In genomic region chr10:26733750-26734568, GRCh38 we compare ENCODE assay signal across 11 cellular contexts. TPM values are rescaled to one million over a fixed set of nuclear protein-coding genes. Genes with fewer than 3 reads are reported as not detected.
DNase-seq lines count a peak whose midpoint lies in the region; ATAC-seq and TF ChIP-seq lines count a peak whose summit lies in the region.
"Had no signal": no experiment of that assay in that cellular context is flagged by ENCODE, and none has a peak within 500 bp of the region (broad histone marks: within the 10 kb centered on the region; RNA-seq: fewer than 3 reads in every experiment).

No MANE protein-coding gene starts in this region.

- H3K9me2 ChIP-seq in GM23338 (ENCODE audit: insufficient read depth): no peaks in the 10 kb centered on the region

- ATAC-seq in GM23338 (peak; percentile 86), HG03159 (IDR thresholded peaks at IDR 0.05; ENCODE audit: unreplicated experiment) (no peak)
- ATAC-seq: natural killer cell treated with Interleukin-12 subunit alpha and Interleukin-12 subunit beta and Interleukin-15 and Interleukin-18, amount 100 ng/mL, for 72 hours had no signal

- no peaks in the 10 kb centered on the region for H3K79me2 ChIP-seq in GM23338 (replicated peaks; ENCODE audit: insufficient read depth)

- H3K36me3 Mint-ChIP-seq in GM23338 (ENCODE audit: low read depth): peaks cover 63% of the 10 kb centered on the region

- H3K36me3 ChIP-seq in GM23338 (ENCODE audit: insufficient read depth) (peaks cover 8% of the 10 kb centered on the region; the same call in 1 of the 2 replicates), Peyer's patch (peaks cover 0 to 36% (median 0%) of the 10 kb centered on the region in 3 donors), iPS-18a (ENCODE audit: control insufficient read depth, low read depth, low read length) (peaks cover 63% of the 10 kb centered on the region)

- peak overlapping the region; percentile 91 for H3K27ac Mint-ChIP-seq in GM23338

- no peaks in the 10 kb centered on the region for H3K9me3 ChIP-seq in Peyer's patch
- no peaks in the 10 kb centered on the region for H3K9me3 ChIP-seq in iPS-18a (ENCODE audit: control insufficient read depth, low read depth, low read length)

- H3K4me1 Mint-ChIP-seq in GM23338: peaks cover 13% of the 10 kb centered on the region; the same call in 2 of the 3 replicates
- H3K4me1 Mint-ChIP-seq: central memory CD8-positive, alpha-beta T cell had no signal

- H3K27ac ChIP-seq in GM23338 (ENCODE audit: low read depth) (no peak overlapping the region; the same call in 1 of the 2 replicates), Peyer's patch (peak overlapping the region in 2 of 4 donors; percentile 64 to 65), iPS-18a (ENCODE audit: low read length) (peak overlapping the region; percentile 15)

- H2AFZ ChIP-seq in GM23338: no peak overlapping the region

- TF ChIP-seq POLR2A in Peyer's patch (IDR thresholded peaks at IDR 0.05) (no peak), erythroblast (IDR thresholded peaks at IDR 0.05; ENCODE audit: low read length) (no peak)

- no peaks in the 10 kb centered on the region for H3K27me3 ChIP-seq in GM23338 (ENCODE audit: insufficient read depth)
- H3K27me3 ChIP-seq in Peyer's patch: no peaks in the 10 kb centered on the region
- H3K27me3 ChIP-seq in iPS-18a (ENCODE audit: control insufficient read depth, insufficient read depth, low read length): no peaks in the 10 kb centered on the region

- no peak for TF ChIP-seq CTCF in GM23338 (conservative IDR thresholded peaks at IDR 0.05; ENCODE audit: low read depth in 2 of 2)
- no peak for TF ChIP-seq CTCF in Peyer's patch (IDR thresholded peaks at IDR 0.05)

- DNase-seq in GM23338 (ENCODE audit: low spot score) (peak; percentile 46), Peyer's patch (peak in 2 of 3 donors; percentile 79 to 85), pons (ENCODE audit: low spot score) (peak; percentile 80), kidney tubule cell (ENCODE audit: low spot score) (no peak), erythroblast (lab: John Stamatoyannopoulos, UW) (no peak), NCI-H1105 treated with DMSO at 0.1 percent for 48 hours (lab: John Stamatoyannopoulos, UW) (no peak)
- DNase-seq: NCI-H1092 treated with DMSO at 0.1 percent for 48 hours had no signal

- peak overlapping the region; percentile 15 for H3K9ac ChIP-seq in iPS-18a (ENCODE audit: low read length)

- no peak overlapping the region for H3K4me3 Mint-ChIP-seq in GM23338
- H3K4me3 Mint-ChIP-seq: central memory CD8-positive, alpha-beta T cell; natural killer cell treated with Interleukin-12 subunit alpha and Interleukin-12 subunit beta and Interleukin-15 and Interleukin-18, amount 100 ng/mL, for 72 hours had no signal

- peaks cover 4% of the 10 kb centered on the region for H3K27me3 Mint-ChIP-seq in GM23338 (ENCODE audit: insufficient read depth, low read depth, poor library complexity)
- H3K27me3 Mint-ChIP-seq: central memory CD8-positive, alpha-beta T cell; natural killer cell treated with Interleukin-12 subunit alpha and Interleukin-12 subunit beta and Interleukin-15 and Interleukin-18, amount 100 ng/mL, for 72 hours had no signal

- H3K4me3 ChIP-seq in GM23338 (no peak overlapping the region), Peyer's patch (no peak overlapping the region), iPS-18a (ENCODE audit: low read length) (no peak overlapping the region)

- H3K4me1 ChIP-seq in GM23338 (ENCODE audit: insufficient read depth): no peaks in the 10 kb centered on the region
- H3K4me1 ChIP-seq in Peyer's patch: peaks cover 0 to 13% (median 0%) of the 10 kb centered on the region in 4 donors
- H3K4me1 ChIP-seq in iPS-18a (ENCODE audit: control insufficient read depth, low read depth, low read length): no peaks in the 10 kb centered on the region

- peaks cover 7% of the 10 kb centered on the region; the same call in 1 of the 2 replicates for H4K20me1 ChIP-seq in GM23338 (replicated peaks; ENCODE audit: insufficient read depth)

- H3K9me3 Mint-ChIP-seq in GM23338: no peaks in the 10 kb centered on the region
- H3K9me3 Mint-ChIP-seq: central memory CD8-positive, alpha-beta T cell; natural killer cell treated with Interleukin-12 subunit alpha and Interleukin-12 subunit beta and Interleukin-15 and Interleukin-18, amount 100 ng/mL, for 72 hours had no signal

- no peaks in the 10 kb centered on the region for H3F3A ChIP-seq in GM23338 (replicated peaks; ENCODE audit: low read depth)

- H3K4me2 ChIP-seq in GM23338: no peak overlapping the region

TF ChIP-seq in GM23338, 12 proteins besides CTCF, POLR2A, EP300 and RAD21:
- no peak for TF ChIP-seq CREB1 (CRISPR knock-in tag; IDR thresholded peaks at IDR 0.05; ENCODE audit: low read depth)
- TF ChIP-seq NANOG (IDR thresholded peaks at IDR 0.05; ENCODE audit: borderline replicate concordance): no peak
TF ChIP-seq in GM23338: peak in this region for 0.

RNA-seq across cellular contexts. Expression of gene PDSS1, which starts 36.5 kb away (rescaled TPM):
- 17.7 and 21.5 TPM in 2 replicates for total RNA-seq in GM23338 (2014; rRNA removed; shearing (Covaris generic))
- polyA plus RNA-seq in GM23338 (2016; fragmentation: Nextera tagmentation; extraction: Ambion mirVana): 21.0 and 26.2 TPM in 2 replicates
- total RNA-seq in Peyer's patch: 10 to 100 TPM; 26.2 to 41.0 (median 32.3) TPM

Comparison
In these comparisons a context has a peak if more than half of its experiments do, and no peak if none do; other contexts are left out.
1. DNase-seq: peak in GM23338 (single experiment), Peyer's patch (2 of 3) and pons (single experiment); none in kidney tubule cell (single experiment), erythroblast (0 of 2) and NCI-H1105 treated with DMSO at 0.1 percent for 48 hours (single experiment).